1 cellular context compared by ENCODE assay signal in the genomic region with DNA sequence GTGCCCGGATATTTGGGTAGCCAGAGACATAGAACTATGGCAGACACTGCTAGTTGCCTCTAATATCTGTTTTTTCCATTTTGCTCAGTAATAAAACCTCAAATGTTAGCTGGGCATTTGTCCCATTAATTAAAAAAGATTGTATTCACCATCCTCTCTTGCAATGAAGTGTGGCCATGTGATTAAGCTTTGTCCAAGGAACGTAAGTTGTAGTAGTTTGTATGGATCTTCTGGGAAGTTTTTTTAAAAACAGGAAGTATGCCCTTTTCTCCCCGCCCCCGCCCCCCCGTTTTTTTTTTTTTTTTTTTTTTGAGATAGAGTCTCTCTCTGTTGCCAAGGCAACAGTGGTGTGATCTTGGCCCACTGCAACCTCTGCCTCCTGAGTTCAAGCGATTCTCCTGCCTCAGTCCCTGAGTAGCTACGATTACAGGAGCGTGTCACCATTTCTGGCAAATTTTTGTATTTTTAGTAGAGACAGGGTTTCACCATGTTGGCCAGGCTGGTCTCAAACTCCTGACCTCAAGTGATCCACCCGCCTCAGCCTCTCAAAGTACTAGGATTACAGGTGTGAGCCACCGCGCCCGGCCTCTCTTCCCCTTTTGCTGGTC.
TF ChIP-seq lines count a peak whose summit lies in the region.

No MANE protein-coding gene starts in this region.

TF ChIP-seq in GM23338, 12 proteins besides CTCF, POLR2A, EP300 and RAD21 (continued from another document):
- TF ChIP-seq, protein P1, sequence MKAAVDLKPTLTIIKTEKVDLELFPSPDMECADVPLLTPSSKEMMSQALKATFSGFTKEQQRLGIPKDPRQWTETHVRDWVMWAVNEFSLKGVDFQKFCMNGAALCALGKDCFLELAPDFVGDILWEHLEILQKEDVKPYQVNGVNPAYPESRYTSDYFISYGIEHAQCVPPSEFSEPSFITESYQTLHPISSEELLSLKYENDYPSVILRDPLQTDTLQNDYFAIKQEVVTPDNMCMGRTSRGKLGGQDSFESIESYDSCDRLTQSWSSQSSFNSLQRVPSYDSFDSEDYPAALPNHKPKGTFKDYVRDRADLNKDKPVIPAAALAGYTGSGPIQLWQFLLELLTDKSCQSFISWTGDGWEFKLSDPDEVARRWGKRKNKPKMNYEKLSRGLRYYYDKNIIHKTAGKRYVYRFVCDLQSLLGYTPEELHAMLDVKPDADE (IDR thresholded peaks at IDR 0.05), result no peak
- TF ChIP-seq EZH2 (IDR thresholded peaks at IDR 0.05; ENCODE audit: low read depth, unreplicated experiment), result no peak
- TF ChIP-seq CREB1 (CRISPR knock-in tag; IDR thresholded peaks at IDR 0.05; ENCODE audit: low read depth), result no peak
- TF ChIP-seq STAT1 (IDR thresholded peaks at IDR 0.05; ENCODE audit: unreplicated experiment), result no peak
- no peak for TF ChIP-seq ZNF331 (CRISPR knock-in tag; IDR thresholded peaks at IDR 0.05; ENCODE audit: low read depth)
- TF ChIP-seq, protein P2, sequence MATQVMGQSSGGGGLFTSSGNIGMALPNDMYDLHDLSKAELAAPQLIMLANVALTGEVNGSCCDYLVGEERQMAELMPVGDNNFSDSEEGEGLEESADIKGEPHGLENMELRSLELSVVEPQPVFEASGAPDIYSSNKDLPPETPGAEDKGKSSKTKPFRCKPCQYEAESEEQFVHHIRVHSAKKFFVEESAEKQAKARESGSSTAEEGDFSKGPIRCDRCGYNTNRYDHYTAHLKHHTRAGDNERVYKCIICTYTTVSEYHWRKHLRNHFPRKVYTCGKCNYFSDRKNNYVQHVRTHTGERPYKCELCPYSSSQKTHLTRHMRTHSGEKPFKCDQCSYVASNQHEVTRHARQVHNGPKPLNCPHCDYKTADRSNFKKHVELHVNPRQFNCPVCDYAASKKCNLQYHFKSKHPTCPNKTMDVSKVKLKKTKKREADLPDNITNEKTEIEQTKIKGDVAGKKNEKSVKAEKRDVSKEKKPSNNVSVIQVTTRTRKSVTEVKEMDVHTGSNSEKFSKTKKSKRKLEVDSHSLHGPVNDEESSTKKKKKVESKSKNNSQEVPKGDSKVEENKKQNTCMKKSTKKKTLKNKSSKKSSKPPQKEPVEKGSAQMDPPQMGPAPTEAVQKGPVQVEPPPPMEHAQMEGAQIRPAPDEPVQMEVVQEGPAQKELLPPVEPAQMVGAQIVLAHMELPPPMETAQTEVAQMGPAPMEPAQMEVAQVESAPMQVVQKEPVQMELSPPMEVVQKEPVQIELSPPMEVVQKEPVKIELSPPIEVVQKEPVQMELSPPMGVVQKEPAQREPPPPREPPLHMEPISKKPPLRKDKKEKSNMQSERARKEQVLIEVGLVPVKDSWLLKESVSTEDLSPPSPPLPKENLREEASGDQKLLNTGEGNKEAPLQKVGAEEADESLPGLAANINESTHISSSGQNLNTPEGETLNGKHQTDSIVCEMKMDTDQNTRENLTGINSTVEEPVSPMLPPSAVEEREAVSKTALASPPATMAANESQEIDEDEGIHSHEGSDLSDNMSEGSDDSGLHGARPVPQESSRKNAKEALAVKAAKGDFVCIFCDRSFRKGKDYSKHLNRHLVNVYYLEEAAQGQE (IDR thresholded peaks at IDR 0.05; ENCODE audit: unreplicated experiment), result no peak
